In genomic region chr17:60151355-60151754, GRCh38 we compare ENCODE assay signal across 12 cellular contexts.
DNase-seq lines count a peak whose midpoint lies in the region; ATAC-seq, FAIRE-seq and TF ChIP-seq lines count a peak whose summit lies in the region.
"Had no signal": no experiment of that assay in that cellular context is flagged by ENCODE, and none has a peak within 500 bp of the region (broad histone marks: within the 10 kb centered on the region; RNA-seq: fewer than 3 reads in every experiment).

No MANE protein-coding gene starts in this region.

- peak; percentile 53 for DNase-seq in GM19239 (ENCODE audit: insufficient read length, low spot score)
- peak; percentile 17 for DNase-seq in NCI-H69 (lab: John Stamatoyannopoulos, UW)
- peak; percentile 33 for DNase-seq in kidney tubule cell (ENCODE audit: low spot score)
- DNase-seq in brain microvascular endothelial cell = no peak
- no peak for DNase-seq in NCI-H128 (lab: John Stamatoyannopoulos, UW; ENCODE audit: unreplicated experiment)
- DNase-seq in DMS79 treated with DMSO at 0.1 percent for 48 hours (lab: John Stamatoyannopoulos, UW) = no peak
- DNase-seq: PC-3 had no signal

- no peak for ATAC-seq in GM18511 (IDR thresholded peaks at IDR 0.05; ENCODE audit: unreplicated experiment)
- ATAC-seq: HCT116, PC-3 had no signal

- H3K27ac ChIP-seq in brain microvascular endothelial cell = no peak overlapping the region
- H3K27ac ChIP-seq: KMS-11 had no signal

- H3K36me3 ChIP-seq in ES-I3 (ENCODE audit: insufficient read depth, low read length) (no peaks in the 10 kb centered on the region), brain microvascular endothelial cell (replicated peaks) (no peaks in the 10 kb centered on the region)

- peaks cover 28% of the 10 kb centered on the region for H3K4me1 ChIP-seq in ES-I3 (ENCODE audit: insufficient read depth, low read length)

- H3K9me3 ChIP-seq in ES-I3 (ENCODE audit: control insufficient read depth, insufficient read depth, low read length) = no peaks in the 10 kb centered on the region

- H3K27me3 ChIP-seq in brain microvascular endothelial cell (replicated peaks) = peaks cover 35% of the 10 kb centered on the region

- H3K9ac ChIP-seq in ES-I3 (ENCODE audit: low read depth, low read length) = peak overlapping the region; percentile 55; the same call in 1 of the 2 replicates
- H3K9ac ChIP-seq: KMS-11 had no signal

- no peak for TF ChIP-seq CTCF in brain microvascular endothelial cell (IDR thresholded peaks at IDR 0.05; ENCODE audit: low read depth, low read length, missing control alignments)

- no peak overlapping the region for H3K4me3 ChIP-seq in brain microvascular endothelial cell (ENCODE audit: low read depth, low read length)

- peak; percentile 80 for FAIRE-seq in GM19239 (lab: Jason Lieb, UNC)
- FAIRE-seq: endothelial cell of umbilical vein had no signal

- in situ Hi-C loops in brain microvascular endothelial cell (cut with HindIII; ENCODE audit: low pct_ligation_motif_present, low sequenced_read_pairs) = no loop called here

Comparison
In these comparisons a context has a peak if more than half of its experiments do, and no peak if none do; other contexts are left out.
1. DNase-seq: peak in GM19239 (single experiment), NCI-H69 (single experiment) and kidney tubule cell (single experiment); none in brain microvascular endothelial cell (single experiment), NCI-H128 (single experiment) and DMS79 treated with DMSO at 0.1 percent for 48 hours (single experiment).